ENCODE assay signal across 2 cellular contexts in genomic region chr9:133027134-133027533, GRCh38.
TF ChIP-seq lines count a peak whose summit lies in the region.

No MANE protein-coding gene starts in this region.

TF ChIP-seq in WTC11, 78 proteins besides CTCF, POLR2A, EP300 and RAD21 (continues in another document):
- no peak for TF ChIP-seq CDX4 (CRISPR knock-in tag; IDR thresholded peaks at IDR 0.05; ENCODE audit: borderline replicate concordance)
- no peak for TF ChIP-seq TEAD1 (CRISPR knock-in tag; IDR thresholded peaks at IDR 0.05)
- TF ChIP-seq ZNF512 (CRISPR knock-in tag; IDR thresholded peaks at IDR 0.05; ENCODE audit: borderline replicate concordance): no peak
- TF ChIP-seq PRDM15 (CRISPR knock-in tag; IDR thresholded peaks at IDR 0.05): no peak
- no peak for TF ChIP-seq HMGXB4 (CRISPR knock-in tag; IDR thresholded peaks at IDR 0.05)
- TF ChIP-seq FOXJ3 (CRISPR knock-in tag; IDR thresholded peaks at IDR 0.05; ENCODE audit: borderline replicate concordance): no peak
- TF ChIP-seq MYBL2 (CRISPR knock-in tag; IDR thresholded peaks at IDR 0.05): no peak
- TF ChIP-seq MAX (CRISPR knock-in tag; IDR thresholded peaks at IDR 0.05): no peak
- TF ChIP-seq ZNF281 (CRISPR knock-in tag; IDR thresholded peaks at IDR 0.05): no peak
- no peak for TF ChIP-seq KAT7 (CRISPR knock-in tag; IDR thresholded peaks at IDR 0.05; ENCODE audit: borderline replicate concordance)
- no peak for TF ChIP-seq IRF2 (CRISPR knock-in tag; IDR thresholded peaks at IDR 0.05; ENCODE audit: borderline replicate concordance, low read depth)
- no peak for TF ChIP-seq E2F5 (CRISPR knock-in tag; IDR thresholded peaks at IDR 0.05)
- no peak for TF ChIP-seq JUN (CRISPR knock-in tag; IDR thresholded peaks at IDR 0.05)
- no peak for TF ChIP-seq SMAD3 (CRISPR knock-in tag; IDR thresholded peaks at IDR 0.05; ENCODE audit: borderline replicate concordance)

TF ChIP-seq in SK-N-SH treated with all-trans-retinoic acid at 6 μM for 48 hours, 23 proteins besides CTCF, POLR2A, EP300 and RAD21 (continued from another document):
- TF ChIP-seq ESRRG (CRISPR knock-in tag; IDR thresholded peaks at IDR 0.05) (no peak), ZFP3 (CRISPR knock-in tag; IDR thresholded peaks at IDR 0.05) (no peak)
TF ChIP-seq in SK-N-SH treated with all-trans-retinoic acid at 6 μM for 48 hours: peak in this region for 0.
